ENCODE assay signal across 25 cellular contexts in genomic region chr19:11098861-11099260, GRCh38. TPM values are rescaled to one million over a fixed set of nuclear protein-coding genes. Genes with fewer than 3 reads are reported as not detected.
DNase-seq lines count a peak whose midpoint lies in the region; ATAC-seq and TF ChIP-seq lines count a peak whose summit lies in the region.
"Had no signal": no experiment of that assay in that cellular context is flagged by ENCODE, and none has a peak within 500 bp of the region (broad histone marks: within the 10 kb centered on the region; RNA-seq: fewer than 3 reads in every experiment).

No MANE protein-coding gene starts in this region.

- H2BK12ac ChIP-seq in H9 (ENCODE audit: insufficient read length, low read depth, low read length) = no peak overlapping the region

- H3K79me2 ChIP-seq in H9 (ENCODE audit: insufficient read depth, low read length) = peaks cover 37% of the 10 kb centered on the region

- no peak overlapping the region for H3K4ac ChIP-seq in H9 (ENCODE audit: low read depth, low read length)

- H3K56ac ChIP-seq in H9 (ENCODE audit: insufficient read length, low read depth, low read length) = no peak overlapping the region

- no peak overlapping the region for H4K8ac ChIP-seq in H9 (replicated peaks; ENCODE audit: insufficient read length, low read depth, low read length)

- no peak overlapping the region for H3T11ph ChIP-seq in H9 (ENCODE audit: low read length)

- no peaks in the 10 kb centered on the region for H4K20me1 ChIP-seq in H9 (ENCODE audit: control insufficient read depth, insufficient read depth, insufficient read length)

- H3K9me3 Mint-ChIP-seq in activated T-cell treated with anti-CD3 and anti-CD28 coated beads, Interleukin-2, amount 50 U/mL, for 72 hours = peaks cover 0 to 2% of the 10 kb centered on the region in 2 donors
- no peaks in the 10 kb centered on the region for H3K9me3 Mint-ChIP-seq in H9
- peaks cover 4% of the 10 kb centered on the region for H3K9me3 Mint-ChIP-seq in activated T-helper 1 cell treated with anti-CD3 and anti-CD28 coated beads, Interleukin-12 subunit alpha, Interleukin-12 subunit beta, Interleukin-2, Interleukin-4 antibody, amounts not matched to agents 30 ng/mL and 10 ng/mL and 1 ng/mL, durations not matched to agents 14 hours and 24 hours and 36 hours
- peaks cover 0 to 3% of the 10 kb centered on the region in 2 donors for H3K9me3 Mint-ChIP-seq in natural killer cell

- no peak overlapping the region for H3K23ac ChIP-seq in H9 (ENCODE audit: insufficient read length, low read depth, low read length)

- no peak overlapping the region for H3K4me2 ChIP-seq in H9 (ENCODE audit: insufficient read depth, insufficient read length, low read length)
- H3K4me2 ChIP-seq: SK-N-SH had no signal

- H4K91ac ChIP-seq in H9 (ENCODE audit: insufficient read length, low read depth, low read length) = no peak overlapping the region

- no peak overlapping the region for H3K27ac ChIP-seq in H9 (ENCODE audit: insufficient read length, low read depth, low read length)
- H3K27ac ChIP-seq: left ventricle myocardium inferior, ovary, right atrium auricular region, transverse colon had no signal

- H3K4me1 ChIP-seq in H9 (ENCODE audit: insufficient read depth, low read length) (0 out of 2 replicates have a peak, but pooled peaks cover 3% of the 10 kb centered on the region), BE2C (no peaks in the 10 kb centered on the region)

- no peak overlapping the region for H2AK5ac ChIP-seq in H9 (ENCODE audit: insufficient read length, low read length)

- H3K36me3 Mint-ChIP-seq in activated T-cell treated with anti-CD3 and anti-CD28 coated beads, Interleukin-2, amount 50 U/mL, for 72 hours (ENCODE audit: insufficient read depth in 2 of 2) = peaks cover 12 to 46% of the 10 kb centered on the region in 2 donors
- H3K36me3 Mint-ChIP-seq in H9 (ENCODE audit: insufficient read depth in 1 of 3, low read depth in 3 of 3) (peaks cover 58 to 81% (median 76%) of the 10 kb centered on the region in 3 experiments; a peak in 6 of 7 replicates), natural killer cell (no peaks in the 10 kb centered on the region)
- peaks cover 48% of the 10 kb centered on the region for H3K36me3 Mint-ChIP-seq in activated T-helper 1 cell treated with anti-CD3 and anti-CD28 coated beads, Interleukin-12 subunit alpha, Interleukin-12 subunit beta, Interleukin-2, Interleukin-4 antibody, amounts not matched to agents 30 ng/mL and 10 ng/mL and 1 ng/mL, durations not matched to agents 14 hours and 24 hours and 36 hours (ENCODE audit: low read depth)

- H2BK15ac ChIP-seq in H9 (ENCODE audit: low read depth, low read length) = no peak overlapping the region

- no peak for DNase-seq in activated T-cell treated with anti-CD3 and anti-CD28 coated beads, Interleukin-2, amount 50 U/mL, for 72 hours
- DNase-seq in activated T-cell treated with anti-CD3 and anti-CD28 coated beads, Interleukin-2, amount 50 U/mL, for 1 hour = no peak
- DNase-seq in H9 (no peak), natural killer cell (no peak), BE2C (no peak), left ventricle myocardium superior (no peak), NCI-H1105 (lab: John Stamatoyannopoulos, UW) (no peak)
- no peak for DNase-seq in activated T-helper 1 cell treated with anti-CD3 and anti-CD28 coated beads, Interleukin-12 subunit alpha, Interleukin-12 subunit beta, Interleukin-2, Interleukin-4 antibody, amounts not matched to agents 30 ng/mL and 10 ng/mL and 1 ng/mL, durations not matched to agents 14 hours and 24 hours and 36 hours (ENCODE audit: low spot score)
- DNase-seq: ACHN; activated CD4-positive, alpha-beta T cell treated with anti-CD3 and anti-CD28 coated beads, Interleukin-2, amount 50 U/mL, for 1 hour; activated effector memory CD4-positive, alpha-beta T cell treated with Interleukin-2 at 50 U/mL for 16 hours; DMS79 treated with DMSO at 0.1 percent for 48 hours; GF-D8; left ventricle myocardium inferior; MG63; naive thymus-derived CD8-positive, alpha-beta T cell; NCI-H1417; NCI-H446; NCI-H774; ovary; SK-N-SH; spleen; transverse colon had no signal

- no peaks in the 10 kb centered on the region for H3K23me2 ChIP-seq in H9 (ENCODE audit: insufficient read length, low read depth, low read length, poor library complexity, severe bottlenecking)

- H3K27me3 ChIP-seq in H9 (ENCODE audit: insufficient read depth, low read length) (no peaks in the 10 kb centered on the region), BE2C (no peaks in the 10 kb centered on the region)
- H3K27me3 ChIP-seq: MG63, ovary, right atrium auricular region, transverse colon had no signal

- H3K14ac ChIP-seq in H9 (ENCODE audit: insufficient read depth, low read length) = no peak overlapping the region

- H3K4me3 Mint-ChIP-seq in activated T-cell treated with anti-CD3 and anti-CD28 coated beads, Interleukin-2, amount 50 U/mL, for 72 hours = no peak overlapping the region
- no peak overlapping the region for H3K4me3 Mint-ChIP-seq in H9
- no peak overlapping the region for H3K4me3 Mint-ChIP-seq in activated T-helper 1 cell treated with anti-CD3 and anti-CD28 coated beads, Interleukin-12 subunit alpha, Interleukin-12 subunit beta, Interleukin-2, Interleukin-4 antibody, amounts not matched to agents 30 ng/mL and 10 ng/mL and 1 ng/mL, durations not matched to agents 14 hours and 24 hours and 36 hours
- H3K4me3 Mint-ChIP-seq in natural killer cell = peak overlapping the region; percentile 10
- H3K4me3 Mint-ChIP-seq: brain; naive thymus-derived CD8-positive, alpha-beta T cell had no signal

- no peak overlapping the region for H3K4me3 ChIP-seq in BE2C (ENCODE audit: low read depth, low read length)
- H3K4me3 ChIP-seq: left ventricle myocardium inferior, MG63, ovary, right atrium auricular region, spleen, transverse colon had no signal

- H3K27me3 Mint-ChIP-seq in activated T-cell treated with anti-CD3 and anti-CD28 coated beads, Interleukin-2, amount 50 U/mL, for 72 hours (ENCODE audit: low read depth) = no peaks in the 10 kb centered on the region
- no peaks in the 10 kb centered on the region for H3K27me3 Mint-ChIP-seq in H9 (ENCODE audit: low read depth)
- no peaks in the 10 kb centered on the region for H3K27me3 Mint-ChIP-seq in activated T-helper 1 cell treated with anti-CD3 and anti-CD28 coated beads, Interleukin-12 subunit alpha, Interleukin-12 subunit beta, Interleukin-2, Interleukin-4 antibody, amounts not matched to agents 30 ng/mL and 10 ng/mL and 1 ng/mL, durations not matched to agents 14 hours and 24 hours and 36 hours (ENCODE audit: insufficient read depth)
- no peaks in the 10 kb centered on the region for H3K27me3 Mint-ChIP-seq in natural killer cell (ENCODE audit: low read depth in 2 of 2)
- H3K27me3 Mint-ChIP-seq: brain; naive thymus-derived CD8-positive, alpha-beta T cell had no signal

- no peak overlapping the region for H3K9ac ChIP-seq in H9 (ENCODE audit: extremely low read depth, insufficient read length, low read length)
- H3K9ac ChIP-seq: SK-N-SH had no signal

- H3K36me3 ChIP-seq in BE2C = peaks cover 94% of the 10 kb centered on the region
- H3K36me3 ChIP-seq: ovary had no signal

- ATAC-seq in activated T-cell treated with anti-CD3 and anti-CD28 coated beads, Interleukin-2, amount 50 U/mL, for 72 hours (replicated peaks in 1 of 2) = no peak
- ATAC-seq in natural killer cell (no peak), left ventricle myocardium superior (no peak)
- ATAC-seq: naive thymus-derived CD8-positive, alpha-beta T cell had no signal

- WGBS in H9 (ENCODE audit: extremely low coverage, insufficient read length, low lambda C conversion rate) = no CpG with 5 or more reads among the region's 3 CpGs

- H3K27ac Mint-ChIP-seq in activated T-cell treated with anti-CD3 and anti-CD28 coated beads, Interleukin-2, amount 50 U/mL, for 72 hours = peak overlapping the region; percentile 88
- H3K27ac Mint-ChIP-seq in H9 (peak overlapping the region in 2 of 3 experiments; percentile 81 to 92; a peak in 5 of 7 replicates), natural killer cell (peak overlapping the region; percentile 78 to 97)
- peak overlapping the region; percentile 57 for H3K27ac Mint-ChIP-seq in activated T-helper 1 cell treated with anti-CD3 and anti-CD28 coated beads, Interleukin-12 subunit alpha, Interleukin-12 subunit beta, Interleukin-2, Interleukin-4 antibody, amounts not matched to agents 30 ng/mL and 10 ng/mL and 1 ng/mL, durations not matched to agents 14 hours and 24 hours and 36 hours

- H3K9me3 ChIP-seq in H9 (ENCODE audit: control insufficient read depth, low read depth, low read length) = no peaks in the 10 kb centered on the region
- no peaks in the 10 kb centered on the region for H3K9me3 ChIP-seq in BE2C
- H3K9me3 ChIP-seq: MG63, ovary, right atrium auricular region, SK-N-SH, transverse colon had no signal

- no peak overlapping the region for H2BK20ac ChIP-seq in H9 (ENCODE audit: low read depth, low read length, poor library complexity, severe bottlenecking)

- no peak overlapping the region for H2BK120ac ChIP-seq in H9 (ENCODE audit: low read depth, low read length, poor library complexity, severe bottlenecking)

- H2AFZ ChIP-seq in H9 (ENCODE audit: low read length) = no peak overlapping the region

- TF ChIP-seq CTCF in H9 (conservative IDR thresholded peaks at IDR 0.05) (no peak), natural killer cell (IDR thresholded peaks at IDR 0.05) (no peak), BE2C (IDR thresholded peaks at IDR 0.05; ENCODE audit: low read depth, low read length) (no peak)

- intact Hi-C loops in activated T-helper 1 cell treated with anti-CD3 and anti-CD28 coated beads, Interleukin-12 subunit alpha, Interleukin-12 subunit beta, Interleukin-2, Interleukin-4 antibody, amounts not matched to agents 30 ng/mL and 10 ng/mL and 1 ng/mL, durations not matched to agents 14 hours and 24 hours and 36 hours (cut with micrococcal nuclease) = loop anchor here (5.0 to 10.0 kb wide), 5 partner anchors 384 to 1636 kb away; partner anchors contain the start of genes ANGPTL6, CDC37, CDKN2D and DNM2
- intact Hi-C loops in natural killer cell (cut with micrococcal nuclease) (loop anchor here (2.0 kb wide), 1 partner anchor 62 kb away; no protein-coding TSS in a partner anchor), left ventricle myocardium superior (cut with micrococcal nuclease) (no loop called here)

- H3K18ac ChIP-seq in H9 (ENCODE audit: insufficient read length, low read depth, low read length) = no peak overlapping the region

- no peak overlapping the region for H4K5ac ChIP-seq in H9 (ENCODE audit: insufficient read length, low read depth, low read length)

- H3K79me1 ChIP-seq in H9 (ENCODE audit: insufficient read depth, low read depth, low read length, poor library complexity, severe bottlenecking) = peaks cover 7% of the 10 kb centered on the region

- H2BK5ac ChIP-seq in H9 (ENCODE audit: insufficient read length, low read length) = no peak overlapping the region

- peaks cover 40% of the 10 kb centered on the region for H3K4me1 Mint-ChIP-seq in activated T-cell treated with anti-CD3 and anti-CD28 coated beads, Interleukin-2, amount 50 U/mL, for 72 hours (ENCODE audit: low read depth)
- peaks cover 12 to 14% of the 10 kb centered on the region in 2 experiments; a peak in 2 of 4 replicates for H3K4me1 Mint-ChIP-seq in H9
- peaks cover 38% of the 10 kb centered on the region for H3K4me1 Mint-ChIP-seq in activated T-helper 1 cell treated with anti-CD3 and anti-CD28 coated beads, Interleukin-12 subunit alpha, Interleukin-12 subunit beta, Interleukin-2, Interleukin-4 antibody, amounts not matched to agents 30 ng/mL and 10 ng/mL and 1 ng/mL, durations not matched to agents 14 hours and 24 hours and 36 hours (ENCODE audit: low read depth)
- H3K4me1 Mint-ChIP-seq in natural killer cell = peaks cover 32% of the 10 kb centered on the region in 2 donors

RNA-seq across cellular contexts. Expression of gene LDLR, which starts 9.6 kb away (rescaled TPM):
- total RNA-seq in activated T-cell treated with anti-CD3 and anti-CD28 coated beads, Interleukin-2, amount 50 U/mL, for 72 hours = 10 to 100 TPM; 23.3 to 31.0 TPM
- total RNA-seq in H9 (2021) = 81.3 and 92.7 TPM in 2 replicates
- 115 and 117 TPM in 2 replicates for total RNA-seq in activated T-helper 1 cell treated with anti-CD3 and anti-CD28 coated beads, Interleukin-12 subunit alpha, Interleukin-12 subunit beta, Interleukin-2, Interleukin-4 antibody, amounts not matched to agents 30 ng/mL and 10 ng/mL and 1 ng/mL, durations not matched to agents 14 hours and 24 hours and 36 hours
- 100 to 1,000 TPM in 2 of 3 donors, 10 to 100 TPM in 1; 84.7 to 172 (median 112) TPM for total RNA-seq in natural killer cell
- 12.4 TPM for polyA plus RNA-seq in BE2C (2012; ENCODE audit: insufficient read depth, insufficient read length, low read depth)
- total RNA-seq in left ventricle myocardium superior = 8.2 TPM

RNA-seq across cellular contexts. Expression of gene SPC24, which starts 56.7 kb away (rescaled TPM):
- total RNA-seq in activated T-cell treated with anti-CD3 and anti-CD28 coated beads, Interleukin-2, amount 50 U/mL, for 72 hours = 10 to 100 TPM; 43.6 to 46.8 TPM
- total RNA-seq in H9 (2021) (50.8 and 51.5 TPM in 2 replicates), natural killer cell (1 to 10 TPM; 1.7 to 6.1 (median 4.1) TPM), left ventricle myocardium superior (8.1 TPM)
- total RNA-seq in activated T-helper 1 cell treated with anti-CD3 and anti-CD28 coated beads, Interleukin-12 subunit alpha, Interleukin-12 subunit beta, Interleukin-2, Interleukin-4 antibody, amounts not matched to agents 30 ng/mL and 10 ng/mL and 1 ng/mL, durations not matched to agents 14 hours and 24 hours and 36 hours = 30.3 and 30.4 TPM in 2 replicates
- polyA plus RNA-seq in BE2C (2012; ENCODE audit: insufficient read depth, insufficient read length, low read depth) = 8.6 TPM
